8 cellular contexts compared by ENCODE assay signal in the genomic region with DNA sequence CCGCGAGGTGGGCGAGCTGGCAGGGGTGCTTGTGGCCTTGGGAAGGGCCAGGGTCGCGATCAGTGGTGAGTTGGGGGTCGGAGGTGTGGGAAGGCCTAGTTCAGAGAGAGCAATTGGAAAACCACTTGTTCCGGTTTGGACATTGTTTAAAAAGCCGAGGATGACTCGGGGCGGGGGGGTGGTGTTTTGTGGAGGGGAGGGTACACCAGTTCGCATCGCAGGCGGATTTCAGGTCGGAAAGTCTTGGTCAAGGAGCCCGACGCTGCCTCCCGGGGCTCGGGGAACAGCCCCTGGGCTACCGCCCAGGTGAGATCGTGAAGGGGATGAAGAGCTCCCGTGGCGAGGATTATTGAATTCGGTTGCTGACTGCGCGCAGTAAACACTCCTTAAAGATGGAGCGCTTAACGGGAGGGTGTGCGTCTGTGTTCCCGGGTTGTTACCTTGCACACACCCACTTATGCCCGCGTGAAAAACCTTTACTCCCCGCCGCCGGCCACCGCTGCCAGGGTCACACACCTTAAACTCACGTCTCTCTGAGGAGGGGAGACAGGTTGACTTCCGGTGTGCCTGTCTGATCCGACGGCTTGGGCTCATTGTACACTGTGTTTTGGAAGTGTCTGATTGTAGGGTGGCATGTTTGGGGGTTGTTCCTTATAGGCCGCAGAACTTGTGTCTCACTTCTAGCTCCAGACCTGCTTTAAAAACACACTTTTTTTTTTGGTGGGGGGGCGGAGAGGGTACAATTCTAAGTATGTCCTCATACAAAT.
DNase-seq lines count a peak whose midpoint lies in the region; ATAC-seq and TF ChIP-seq lines count a peak whose summit lies in the region.

No MANE protein-coding gene starts in this region.

- no peaks in the 10 kb centered on the region for H3K36me3 Mint-ChIP-seq in activated naive CD8-positive, alpha-beta T cell

- intact Hi-C loops in left ventricle myocardium superior (cut with micrococcal nuclease), result no loop called here

- DNase-seq in ELR (ENCODE audit: low read depth), result peak; percentile 32
- DNase-seq in NCI-H1105 treated with DMSO at 0.1 percent for 48 hours (lab: John Stamatoyannopoulos, UW), result peak; percentile 6
- DNase-seq in left ventricle myocardium superior, result no peak
- DNase-seq in retinal pigment epithelial cell (ENCODE audit: low read depth), result no peak
- DNase-seq in NCI-H446 treated with DMSO at 0.1 percent for 48 hours (lab: John Stamatoyannopoulos, UW), result no peak

- TF ChIP-seq POLR2A in GM18505 (IDR thresholded peaks at IDR 0.05; ENCODE audit: borderline replicate concordance, extremely low read depth, insufficient read depth, insufficient read length), result no peak

- no peaks in the 10 kb centered on the region for H3K9me3 Mint-ChIP-seq in activated naive CD8-positive, alpha-beta T cell (ENCODE audit: low read depth)

- peak overlapping the region; percentile 51 for H3K4me3 ChIP-seq in retinal pigment epithelial cell (ENCODE audit: low read length)

- peak overlapping the region; percentile 70 for H3K27ac Mint-ChIP-seq in activated naive CD8-positive, alpha-beta T cell

- H3K4me3 Mint-ChIP-seq in activated naive CD8-positive, alpha-beta T cell, result peak overlapping the region; percentile 93

- peaks cover 41% of the 10 kb centered on the region for H3K4me1 Mint-ChIP-seq in activated naive CD8-positive, alpha-beta T cell (ENCODE audit: low read depth)

- H3K27me3 Mint-ChIP-seq in activated naive CD8-positive, alpha-beta T cell, result no peaks in the 10 kb centered on the region

- TF ChIP-seq CTCF in retinal pigment epithelial cell (conservative IDR thresholded peaks at IDR 0.05; ENCODE audit: low read depth, low read length), result no peak

- ATAC-seq in left ventricle myocardium superior (peak; percentile 20), GM19455 (IDR thresholded peaks at IDR 0.05; ENCODE audit: unreplicated experiment) (no peak), GM18505 (IDR thresholded peaks at IDR 0.05; ENCODE audit: unreplicated experiment) (no peak)

Comparison
In these comparisons a context has a peak if more than half of its experiments do, and no peak if none do; other contexts are left out.
1. DNase-seq: peak in ELR (single experiment) and NCI-H1105 treated with DMSO at 0.1 percent for 48 hours (single experiment); none in left ventricle myocardium superior (single experiment), retinal pigment epithelial cell (single experiment) and NCI-H446 treated with DMSO at 0.1 percent for 48 hours (single experiment).